8 cellular contexts compared by ENCODE assay signal in genomic region chr9:22446950-22447606, GRCh38. TPM values are rescaled to one million over a fixed set of nuclear protein-coding genes. Genes with fewer than 3 reads are reported as not detected.
DNase-seq lines count a peak whose midpoint lies in the region; ATAC-seq, FAIRE-seq and TF ChIP-seq lines count a peak whose summit lies in the region.

No MANE protein-coding gene starts in this region.

- DNase-seq in AG09309 (ENCODE audit: low read depth) (no peak), HS-5 (ENCODE audit: low read depth) (peak; percentile 32), SHP77 (lab: John Stamatoyannopoulos, UW) (peak; percentile 68 to 73), keratinocyte (ENCODE audit: low read depth, low spot score) (no peak), small intestine (peak; percentile 42), SW 1271 (lab: John Stamatoyannopoulos, UW) (no peak)
- peak; percentile 14 for DNase-seq in central memory CD4-positive, alpha-beta T cell

- H3K9me3 ChIP-seq in keratinocyte (ENCODE audit: control insufficient read depth, low read depth, low read length) (no peaks in the 10 kb centered on the region), small intestine (ENCODE audit: control insufficient read depth, low read depth) (no peaks in the 10 kb centered on the region)

- H3K4me1 ChIP-seq in keratinocyte (ENCODE audit: control insufficient read depth, extremely low read depth, insufficient read depth, low read length) (no peaks in the 10 kb centered on the region), small intestine (ENCODE audit: control insufficient read depth in 2 of 2, insufficient read depth in 1 of 2, low read depth in 1 of 2, low read length in 1 of 2) (peaks cover 0 to 2% of the 10 kb centered on the region in 2 donors)

- no peaks in the 10 kb centered on the region for H3K27me3 ChIP-seq in keratinocyte (ENCODE audit: control insufficient read depth, extremely low read depth, insufficient read depth, low read length)
- H3K27me3 ChIP-seq in small intestine (ENCODE audit: control insufficient read depth in 2 of 2, insufficient read depth in 2 of 2, low read length in 2 of 2): peaks cover 6 to 7% of the 10 kb centered on the region in 2 donors

- TF ChIP-seq CTCF in AG09309 (IDR thresholded peaks at IDR 0.05; ENCODE audit: control insufficient read depth, insufficient read depth, low read depth, low read length, missing control alignments) (no peak), keratinocyte (optimal IDR thresholded peaks at IDR 0.05 in 1 of 3, IDR thresholded peaks at IDR 0.05 in 1 of 3, conservative IDR thresholded peaks at IDR 0.05 in 1 of 3; ENCODE audit: extremely low read depth in 1 of 3, insufficient read depth in 2 of 3, low read length in 3 of 3) (peak in 2 of 3 experiments; percentile 45 to 65)

- peak; percentile 68 for ATAC-seq in GM19035 (IDR thresholded peaks at IDR 0.05; ENCODE audit: unreplicated experiment)

- H3K27ac ChIP-seq in keratinocyte (ENCODE audit: control insufficient read depth, insufficient read depth, low read length) (peak overlapping the region; percentile 56), small intestine (ENCODE audit: low read depth in 1 of 2, low read length in 1 of 2) (no peak overlapping the region)

- peak overlapping the region; percentile 39 for H3K4me3 ChIP-seq in AG09309 (ENCODE audit: control insufficient read depth, low read depth, low read length)
- H3K4me3 ChIP-seq in keratinocyte (ENCODE audit: control insufficient read depth in 2 of 3, extremely low read depth in 1 of 3, insufficient read depth in 2 of 3, low read depth in 1 of 3, low read length in 3 of 3): peak overlapping the region; percentile 66 to 74 (median 74)
- peak overlapping the region; percentile 36 to 69 for H3K4me3 ChIP-seq in small intestine (ENCODE audit: low read depth in 1 of 2, low read length in 2 of 2)

- FAIRE-seq in keratinocyte (lab: Jason Lieb, UNC) (no peak), small intestine (lab: Jason Lieb, UNC) (no peak)

- H4K20me1 ChIP-seq in keratinocyte (ENCODE audit: control insufficient read depth, extremely low read depth, insufficient read depth, low read length): no peaks in the 10 kb centered on the region

- peak overlapping the region; percentile 67 for H3K9ac ChIP-seq in keratinocyte (ENCODE audit: control insufficient read depth, extremely low read depth, insufficient read depth, low read length)

- dilution Hi-C loops in keratinocyte (cut with MboI; ENCODE audit: extremely low pct_ligation_motif_present, low sequenced_read_pairs): no loop called here

- no peaks in the 10 kb centered on the region for H3K9me1 ChIP-seq in keratinocyte (ENCODE audit: control insufficient read depth, extremely low read depth, insufficient read depth, low read length)

- H2AFZ ChIP-seq in keratinocyte (ENCODE audit: control insufficient read depth, low read length): peak overlapping the region; percentile 92

- peaks cover 5% of the 10 kb centered on the region for H3K79me2 ChIP-seq in keratinocyte (ENCODE audit: control insufficient read depth, insufficient read depth, low read length)

- 1% methylated on average over 58 to 70 of the region's 70 CpGs for WGBS in small intestine, 3 donors

- peak overlapping the region; percentile 76 for H3K4me2 ChIP-seq in keratinocyte (ENCODE audit: control insufficient read depth, extremely low read depth, insufficient read depth, low read depth, low read length)

- H3K36me3 ChIP-seq in keratinocyte (ENCODE audit: control insufficient read depth in 2 of 2, extremely low read depth in 1 of 2, insufficient read depth in 2 of 2, low read length in 2 of 2) (no peaks in the 10 kb centered on the region), small intestine (ENCODE audit: control insufficient read depth in 2 of 2, insufficient read depth in 2 of 2, low read length in 2 of 2) (no peaks in the 10 kb centered on the region)

RNA-seq across cellular contexts. Expression of gene DMRTA1, which starts 0.5 kb away (rescaled TPM):
- polyA plus RNA-seq in keratinocyte (1.2 to 1.9 TPM (median 1.2 TPM) in 3 replicates), small intestine (under 1 TPM in 2 of 3 donors, not detected in 1; under 0.01 to 0.12 TPM)
- polyA plus RNA-seq in keratinocyte (2011; ENCODE audit: low read depth): 0.70 TPM
- polyA plus RNA-seq in keratinocyte (2011; cell fraction: cytosol; rRNA removed): 0.64 and 1.4 TPM in 2 replicates
- 1.4 and 1.6 TPM in 2 replicates for polyA plus RNA-seq in keratinocyte (2011; cell fraction: nucleus; rRNA removed)
- polyA plus RNA-seq in keratinocyte (2012; ENCODE audit: low replicate concordance): 0.86 and 0.87 TPM in 2 replicates
- polyA minus RNA-seq in keratinocyte: 0.30 to 5.0 TPM (median 3.2 TPM) in 3 replicates
- polyA minus RNA-seq in keratinocyte (2011; cell fraction: cytosol; rRNA and poly(A)+ RNA removed): 0.38 TPM
- 7.1 and 10.8 TPM in 2 replicates for polyA minus RNA-seq in keratinocyte (2011; cell fraction: nucleus; rRNA and poly(A)+ RNA removed)

Comparison
In these comparisons a context has a peak if more than half of its experiments do, and no peak if none do; other contexts are left out.
1. DNase-seq: peak in HS-5 (single experiment), SHP77 (2 of 2), central memory CD4-positive, alpha-beta T cell (single experiment) and small intestine (single experiment); none in AG09309 (single experiment), keratinocyte (single experiment) and SW 1271 (0 of 2).
2. Peak in every context shown above with its lines, with median percentiles within 50 percentile points of each other: H3K4me3 ChIP-seq.